Comparison of ENCODE assay signal across 16 cellular contexts in the genomic region with DNA sequence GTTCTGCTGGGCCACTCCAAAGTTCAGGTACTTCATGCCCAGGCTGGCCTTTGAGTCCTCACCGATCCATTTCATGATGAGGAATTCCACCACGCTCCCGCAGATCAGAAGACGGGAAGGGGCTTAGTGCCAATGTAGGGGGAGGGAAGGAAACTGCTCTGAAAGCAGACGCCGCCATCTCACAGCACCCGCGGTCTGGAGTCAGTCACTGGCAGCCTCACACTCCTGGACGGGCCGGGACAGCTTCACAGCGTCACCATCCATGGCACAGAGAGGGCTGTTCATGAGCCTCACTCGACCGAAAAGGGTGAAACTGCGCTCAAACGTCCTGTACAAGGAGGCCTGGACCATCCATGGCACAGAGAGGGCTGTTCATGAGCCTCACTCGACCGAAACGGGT.
A peak's percentile ranks its signal among the peaks of the same experiment; 100 is the strongest.
DNase-seq lines count a peak whose midpoint lies in the region; ATAC-seq, FAIRE-seq and TF ChIP-seq lines count a peak whose summit lies in the region.
"Had no signal": no experiment of that assay in that cellular context is flagged by ENCODE, and none has a peak within 500 bp of the region (broad histone marks: within the 10 kb centered on the region; RNA-seq: fewer than 3 reads in every experiment).

No MANE protein-coding gene starts in this region.

- H2AFZ ChIP-seq in Karpas-422 (ENCODE audit: low read length): no peak overlapping the region

- H3K27ac ChIP-seq in right cardiac atrium (ENCODE audit: low read length) (no peak overlapping the region), left ventricle myocardium inferior (replicated peaks) (no peak overlapping the region), kidney (ENCODE audit: low read depth in 2 of 2, low read length in 2 of 2) (no peak overlapping the region), Karpas-422 (ENCODE audit: low read length) (no peak overlapping the region)
- H3K27ac ChIP-seq: Peyer's patch had no signal

- intact Hi-C loops in right cardiac atrium (cut with DNase I) (no loop called here), left ventricle myocardium inferior (cut with micrococcal nuclease) (no loop called here), kidney (cut with DNase I) (no loop called here)

- H3K4me1 ChIP-seq in right cardiac atrium (ENCODE audit: control insufficient read depth, insufficient read depth, low read length) (no peaks in the 10 kb centered on the region), left ventricle myocardium inferior (no peaks in the 10 kb centered on the region), kidney (ENCODE audit: control insufficient read depth in 1 of 2, insufficient read depth in 1 of 2, low read depth in 1 of 2, low read length in 2 of 2) (no peaks in the 10 kb centered on the region), Karpas-422 (ENCODE audit: low read length) (no peaks in the 10 kb centered on the region)
- H3K4me1 ChIP-seq: Peyer's patch had no signal

- no peak overlapping the region for H3K4me2 ChIP-seq in Karpas-422 (ENCODE audit: low read depth, low read length, poor library complexity, severe bottlenecking)

- H3K36me3 ChIP-seq in left ventricle myocardium inferior: no peaks in the 10 kb centered on the region
- no peaks in the 10 kb centered on the region for H3K36me3 ChIP-seq in kidney (ENCODE audit: control insufficient read depth in 1 of 2, insufficient read depth in 2 of 2, low read length in 2 of 2)
- no peaks in the 10 kb centered on the region for H3K36me3 ChIP-seq in Karpas-422 (ENCODE audit: insufficient read depth, low read length)
- H3K36me3 ChIP-seq: Peyer's patch had no signal

- H3K4me3 ChIP-seq in right cardiac atrium (ENCODE audit: low read length) (no peak overlapping the region), left ventricle myocardium inferior (no peak overlapping the region), kidney (ENCODE audit: low read length in 2 of 2) (no peak overlapping the region), Karpas-422 (ENCODE audit: low read length) (no peak overlapping the region)
- H3K4me3 ChIP-seq: Peyer's patch had no signal

- no peak for ATAC-seq in right cardiac atrium

- 92% methylated on average over 18 of the region's 18 CpGs for WGBS in right cardiac atrium

- DNase-seq in right cardiac atrium (peak in 2 of 3 donors; percentile 22 to 25), left ventricle myocardium inferior (no peak), kidney (peak; percentile 49), retina (peak; percentile 7), Karpas-422 (no peak), HuH-7.5 (ENCODE audit: low spot score) (no peak)
- DNase-seq in central memory CD4-positive, alpha-beta T cell: no peak
- DNase-seq: AML-193, H9, Kasumi-1, NCI-H1930, NCI-H2171 treated with DMSO at 0.1 percent for 48 hours, NCI-H510A, NCI-H82, SHP77 treated with DMSO at 0.1 percent for 48 hours had no signal

- H3K27me3 ChIP-seq in right cardiac atrium (ENCODE audit: control insufficient read depth, insufficient read depth) (no peaks in the 10 kb centered on the region), left ventricle myocardium inferior (ENCODE audit: low read depth) (peaks cover 30% of the 10 kb centered on the region), Karpas-422 (ENCODE audit: low read length) (no peaks in the 10 kb centered on the region)
- H3K27me3 ChIP-seq: Peyer's patch had no signal

- H3K9me2 ChIP-seq in Karpas-422 (replicated peaks; ENCODE audit: insufficient read depth, low read length): no peaks in the 10 kb centered on the region

- no peak for TF ChIP-seq CTCF in left ventricle myocardium inferior (IDR thresholded peaks at IDR 0.05; ENCODE audit: borderline replicate concordance)
- no peak for TF ChIP-seq CTCF in kidney (IDR thresholded peaks at IDR 0.05; ENCODE audit: borderline replicate concordance, extremely low read depth, insufficient read depth)

- H3K9me3 ChIP-seq in right cardiac atrium (ENCODE audit: control insufficient read depth, low read length): no peaks in the 10 kb centered on the region
- no peaks in the 10 kb centered on the region for H3K9me3 ChIP-seq in left ventricle myocardium inferior (replicated peaks)
- H3K9me3 ChIP-seq in kidney (ENCODE audit: control insufficient read depth in 1 of 2, low read length in 2 of 2): no peaks in the 10 kb centered on the region
- H3K9me3 ChIP-seq in Karpas-422 (ENCODE audit: low read length): no peaks in the 10 kb centered on the region
- H3K9me3 ChIP-seq: Peyer's patch had no signal

- H3K9ac ChIP-seq in kidney (ENCODE audit: low read length in 2 of 2) (no peak overlapping the region), Karpas-422 (ENCODE audit: low read length) (no peak overlapping the region)

- FAIRE-seq in kidney (lab: Jason Lieb, UNC): no peak

- H4K20me1 ChIP-seq in Karpas-422 (ENCODE audit: insufficient read depth, low read depth, low read length): no peaks in the 10 kb centered on the region

- H3K79me2 ChIP-seq in Karpas-422 (ENCODE audit: low read length): no peaks in the 10 kb centered on the region

Comparison
In these comparisons a context has a peak if more than half of its experiments do, and no peak if none do; other contexts are left out.
1. DNase-seq: peak in right cardiac atrium (2 of 3), kidney (single experiment) and retina (single experiment); none in left ventricle myocardium inferior (single experiment), Karpas-422 (single experiment), HuH-7.5 (single experiment) and central memory CD4-positive, alpha-beta T cell (single experiment).